23 cellular contexts compared by ENCODE assay signal in the genomic region with DNA sequence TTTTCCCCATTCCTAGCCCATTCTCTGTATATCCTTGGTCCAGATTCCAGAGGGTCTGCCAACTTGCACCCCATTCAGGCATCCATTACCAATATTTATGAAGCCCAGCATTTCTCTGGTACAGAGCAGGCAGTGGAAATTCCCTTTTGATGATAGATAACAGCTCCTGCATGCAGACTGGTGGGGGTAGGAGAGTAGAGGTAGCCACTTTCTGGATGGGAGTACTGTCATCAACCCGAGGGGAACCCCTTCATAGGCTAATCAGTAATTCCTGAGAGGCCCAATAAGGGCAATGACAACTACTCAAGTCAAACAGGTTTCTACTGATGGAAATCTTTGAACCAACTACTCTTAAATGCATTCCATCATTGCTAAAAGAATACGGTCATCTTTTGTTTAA.
"Had no signal": no experiment of that assay in that cellular context is flagged by ENCODE, and none has a peak within 500 bp of the region (broad histone marks: within the 10 kb centered on the region; RNA-seq: fewer than 3 reads in every experiment).

No MANE protein-coding gene starts in this region.

- H3K27ac ChIP-seq: dorsolateral prefrontal cortex, gastrocnemius medialis, lower lobe of right lung, ovary, psoas muscle, sigmoid colon, testis, tibial artery, upper lobe of right lung, uterus had no signal

- H3K36me3 Mint-ChIP-seq: natural killer cell; stimulated activated memory B cell treated with anti-CD40 and anti-IgM and Interleukin-4, amounts not matched to agents 10 μg/mL and 1 μg/mL and 100 μg/mL, for 72 hours had no signal

- ATAC-seq: gastrocnemius medialis; left ventricle myocardium superior; lower lobe of right lung; natural killer cell; psoas muscle; right cardiac atrium; stimulated activated memory B cell treated with anti-CD40 and anti-IgM and Interleukin-4, amounts not matched to agents 10 μg/mL and 1 μg/mL and 100 μg/mL, for 72 hours; stimulated activated naive CD8-positive, alpha-beta T cell treated with anti-CD3 and anti-CD28 coated beads, Interleukin-15, Interleukin-2, amounts not matched to agents 100 U/mL and 50 U/mL, for 24 hours; upper lobe of right lung had no signal

- H3K27ac Mint-ChIP-seq: natural killer cell; stimulated activated memory B cell treated with anti-CD40 and anti-IgM and Interleukin-4, amounts not matched to agents 10 μg/mL and 1 μg/mL and 100 μg/mL, for 72 hours had no signal

- H3K4me1 ChIP-seq: lower lobe of right lung, sigmoid colon, testis, tibial artery, upper lobe of right lung, uterus had no signal

- H3K4me1 Mint-ChIP-seq: natural killer cell; stimulated activated memory B cell treated with anti-CD40 and anti-IgM and Interleukin-4, amounts not matched to agents 10 μg/mL and 1 μg/mL and 100 μg/mL, for 72 hours had no signal

- FAIRE-seq: keratinocyte had no signal

- H3K9me3 ChIP-seq: gastrocnemius medialis, lower lobe of right lung, ovary, sigmoid colon, testis, upper lobe of right lung, uterus had no signal

- DNase-seq: dorsolateral prefrontal cortex; effector CD4-positive, alpha-beta T cell; gastrocnemius medialis; head of caudate nucleus; left ventricle myocardium superior; lower lobe of right lung; natural killer cell; occipital lobe; ovary; posterior cingulate gyrus; psoas muscle; right cardiac atrium; sigmoid colon; stimulated activated CD4-positive, alpha-beta T cell treated with anti-CD3 and anti-CD28 coated beads, Interleukin-2, amount 100 ng/mL, for 24 hours; stimulated activated CD4-positive, alpha-beta T cell treated with anti-CD3 and anti-CD28 coated beads, Interleukin-4, amount 100 ng/mL, for 4 hours; stimulated activated naive CD8-positive, alpha-beta T cell treated with anti-CD3 and anti-CD28 coated beads, Interleukin-15, Interleukin-2, amounts not matched to agents 100 U/mL and 50 U/mL, for 24 hours; substantia nigra; testis; tibial artery; upper lobe of right lung; uterus had no signal

- H3K4me3 ChIP-seq: dorsolateral prefrontal cortex, gastrocnemius medialis, lower lobe of right lung, ovary, psoas muscle, sigmoid colon, testis, tibial artery, upper lobe of right lung, uterus had no signal

- H3K4me3 Mint-ChIP-seq: natural killer cell; stimulated activated memory B cell treated with anti-CD40 and anti-IgM and Interleukin-4, amounts not matched to agents 10 μg/mL and 1 μg/mL and 100 μg/mL, for 72 hours had no signal

- H3K36me3 ChIP-seq: gastrocnemius medialis, lower lobe of right lung, ovary, sigmoid colon, tibial artery, upper lobe of right lung, uterus had no signal

- H3K27me3 ChIP-seq: dorsolateral prefrontal cortex, gastrocnemius medialis, ovary, sigmoid colon, testis, tibial artery, upper lobe of right lung, uterus had no signal

- H3K27me3 Mint-ChIP-seq: stimulated activated memory B cell treated with anti-CD40 and anti-IgM and Interleukin-4, amounts not matched to agents 10 μg/mL and 1 μg/mL and 100 μg/mL, for 72 hours had no signal
